Comparison of ENCODE assay signal across 10 cellular contexts in genomic region chr11:105046898-105047579, GRCh38. TPM values are rescaled to one million over a fixed set of nuclear protein-coding genes. Genes with fewer than 3 reads are reported as not detected.
A peak's percentile ranks its signal among the peaks of the same experiment; 100 is the strongest.
DNase-seq lines count a peak whose midpoint lies in the region; ATAC-seq, FAIRE-seq and TF ChIP-seq lines count a peak whose summit lies in the region.
"Had no signal": no experiment of that assay in that cellular context is flagged by ENCODE, and none has a peak within 500 bp of the region (broad histone marks: within the 10 kb centered on the region; RNA-seq: fewer than 3 reads in every experiment).

No MANE protein-coding gene starts in this region.

- H3K4me1 Mint-ChIP-seq in activated CD4-positive, alpha-beta memory T cell treated with anti-CD3 and anti-CD28 coated beads, Interleukin-2, amount 10 ng/mL, durations not matched to agents 7 days and 5 days: peaks cover 37% of the 10 kb centered on the region
- H3K4me1 Mint-ChIP-seq in activated T-cell treated with anti-CD3 and anti-CD28 coated beads, Interleukin-2, amount 50 U/mL, for 24 hours (ENCODE audit: low read depth): peaks cover 49% of the 10 kb centered on the region

- H3K4me3 ChIP-seq in keratinocyte (ENCODE audit: control insufficient read depth in 2 of 3, extremely low read depth in 1 of 3, insufficient read depth in 2 of 3, low read depth in 1 of 3, low read length in 3 of 3) (peak overlapping the region in 1 of 3 experiments; percentile 20), tibial nerve (no peak overlapping the region)

- TF ChIP-seq POLR2A in tibial nerve (IDR thresholded peaks at IDR 0.05): no peak

- no peak overlapping the region for H3K9ac ChIP-seq in keratinocyte (ENCODE audit: control insufficient read depth, extremely low read depth, insufficient read depth, low read length)

- H2AFZ ChIP-seq in keratinocyte (ENCODE audit: control insufficient read depth, low read length): no peak overlapping the region

- H3K9me3 ChIP-seq in keratinocyte (ENCODE audit: control insufficient read depth, low read depth, low read length) (no peaks in the 10 kb centered on the region), tibial nerve (no peaks in the 10 kb centered on the region)

- no peaks in the 10 kb centered on the region for H3K27me3 ChIP-seq in keratinocyte (ENCODE audit: control insufficient read depth, extremely low read depth, insufficient read depth, low read length)
- H3K27me3 ChIP-seq in tibial nerve: no peaks in the 10 kb centered on the region

- dilution Hi-C loops in keratinocyte (cut with MboI; ENCODE audit: extremely low pct_ligation_motif_present, low sequenced_read_pairs): no loop called here

- no peaks in the 10 kb centered on the region for H3K79me2 ChIP-seq in keratinocyte (ENCODE audit: control insufficient read depth, insufficient read depth, low read length)

- peaks cover 26% of the 10 kb centered on the region for H3K36me3 Mint-ChIP-seq in activated CD4-positive, alpha-beta memory T cell treated with anti-CD3 and anti-CD28 coated beads, Interleukin-2, amount 10 ng/mL, durations not matched to agents 7 days and 5 days (ENCODE audit: low read depth)
- peaks cover 5% of the 10 kb centered on the region for H3K36me3 Mint-ChIP-seq in activated T-cell treated with anti-CD3 and anti-CD28 coated beads, Interleukin-2, amount 50 U/mL, for 24 hours (ENCODE audit: low read depth)

- no peak overlapping the region for H3K4me3 Mint-ChIP-seq in activated CD4-positive, alpha-beta memory T cell treated with anti-CD3 and anti-CD28 coated beads, Interleukin-2, amount 10 ng/mL, durations not matched to agents 7 days and 5 days
- H3K4me3 Mint-ChIP-seq in activated T-cell treated with anti-CD3 and anti-CD28 coated beads, Interleukin-2, amount 50 U/mL, for 24 hours: no peak overlapping the region

- peak; percentile 88 for FAIRE-seq in keratinocyte (lab: Jason Lieb, UNC)
- FAIRE-seq: A204.1 had no signal

- TF ChIP-seq EP300 in tibial nerve (IDR thresholded peaks at IDR 0.05): peak; percentile 25 to 62

- DNase-seq in NCI-H2029 (lab: John Stamatoyannopoulos, UW) (peak; percentile 6), NCI-H2029 treated with DMSO at 0.1 percent for 48 hours (lab: John Stamatoyannopoulos, UW) (no peak), amniotic stem cell (lab: John Stamatoyannopoulos, UW) (peak; percentile 92), keratinocyte (ENCODE audit: low read depth, low spot score) (no peak), tibial nerve (ENCODE audit: low spot score in 2 of 2) (no peak)
- DNase-seq in activated CD4-positive, alpha-beta memory T cell treated with anti-CD3 and anti-CD28 coated beads, Interleukin-2, amount 10 ng/mL, durations not matched to agents 7 days and 5 days: no peak
- DNase-seq in activated T-cell treated with anti-CD3 and anti-CD28 coated beads, Interleukin-2, amount 50 U/mL, for 24 hours: no peak
- DNase-seq: activated CD4-positive, alpha-beta T cell treated with anti-CD3 and anti-CD28 coated beads, Interleukin-2, amount 50 U/mL, for 48 hours had no signal

- no peaks in the 10 kb centered on the region for H4K20me1 ChIP-seq in keratinocyte (ENCODE audit: control insufficient read depth, extremely low read depth, insufficient read depth, low read length)

- POLR2A ChIA-PET in activated CD4-positive, alpha-beta memory T cell treated with anti-CD3 and anti-CD28 coated beads, Interleukin-2, amount 10 ng/mL, durations not matched to agents 7 days and 5 days (lab: Charles Lee): no interaction called here

- TF ChIP-seq CTCF in keratinocyte (optimal IDR thresholded peaks at IDR 0.05 in 1 of 3, IDR thresholded peaks at IDR 0.05 in 1 of 3, conservative IDR thresholded peaks at IDR 0.05 in 1 of 3; ENCODE audit: extremely low read depth in 1 of 3, insufficient read depth in 2 of 3, low read length in 3 of 3): no peak
- no peak for TF ChIP-seq CTCF in tibial nerve (IDR thresholded peaks at IDR 0.05)

- H3K4me1 ChIP-seq in keratinocyte (ENCODE audit: control insufficient read depth, extremely low read depth, insufficient read depth, low read length) (peaks cover 27% of the 10 kb centered on the region), tibial nerve (peaks cover 0 to 33% (median 5%) of the 10 kb centered on the region in 4 donors)

- no peaks in the 10 kb centered on the region for H3K9me3 Mint-ChIP-seq in activated CD4-positive, alpha-beta memory T cell treated with anti-CD3 and anti-CD28 coated beads, Interleukin-2, amount 10 ng/mL, durations not matched to agents 7 days and 5 days
- H3K9me3 Mint-ChIP-seq in activated T-cell treated with anti-CD3 and anti-CD28 coated beads, Interleukin-2, amount 50 U/mL, for 24 hours: no peaks in the 10 kb centered on the region

- H3K27me3 Mint-ChIP-seq in activated CD4-positive, alpha-beta memory T cell treated with anti-CD3 and anti-CD28 coated beads, Interleukin-2, amount 10 ng/mL, durations not matched to agents 7 days and 5 days: no peaks in the 10 kb centered on the region
- H3K27me3 Mint-ChIP-seq in activated T-cell treated with anti-CD3 and anti-CD28 coated beads, Interleukin-2, amount 50 U/mL, for 24 hours: no peaks in the 10 kb centered on the region

- ATAC-seq in HG03139 (IDR thresholded peaks at IDR 0.05; ENCODE audit: unreplicated experiment): no peak

- H3K9me1 ChIP-seq in keratinocyte (ENCODE audit: control insufficient read depth, extremely low read depth, insufficient read depth, low read length): no peaks in the 10 kb centered on the region

- CTCF ChIA-PET in activated CD4-positive, alpha-beta memory T cell treated with anti-CD3 and anti-CD28 coated beads, Interleukin-2, amount 10 ng/mL, durations not matched to agents 7 days and 5 days (lab: Charles Lee): no interaction called here

- H3K27ac ChIP-seq in keratinocyte (ENCODE audit: control insufficient read depth, insufficient read depth, low read length) (no peak overlapping the region), tibial nerve (no peak overlapping the region)

- H3K4me2 ChIP-seq in keratinocyte (ENCODE audit: control insufficient read depth, extremely low read depth, insufficient read depth, low read depth, low read length): peak overlapping the region; percentile 49

- H3K27ac Mint-ChIP-seq in activated CD4-positive, alpha-beta memory T cell treated with anti-CD3 and anti-CD28 coated beads, Interleukin-2, amount 10 ng/mL, durations not matched to agents 7 days and 5 days: no peak overlapping the region
- H3K27ac Mint-ChIP-seq in activated T-cell treated with anti-CD3 and anti-CD28 coated beads, Interleukin-2, amount 50 U/mL, for 24 hours: no peak overlapping the region

- H3K36me3 ChIP-seq in keratinocyte (ENCODE audit: control insufficient read depth in 2 of 2, extremely low read depth in 1 of 2, insufficient read depth in 2 of 2, low read length in 2 of 2) (no peaks in the 10 kb centered on the region), tibial nerve (no peaks in the 10 kb centered on the region)

- 39 to 66% methylated on average over 8 of the region's 8 CpGs for whole genome bisulfite sequencing in tibial nerve, 2 donors

RNA-seq across cellular contexts. Expression of gene CARD16, which starts 1.9 kb away (rescaled TPM):
- polyA plus RNA-seq in keratinocyte: 11.9 to 16.6 TPM (median 13.4 TPM) in 3 replicates
- polyA plus RNA-seq in keratinocyte (2011; ENCODE audit: low read depth): 0.86 TPM
- 16.0 and 23.4 TPM in 2 replicates for polyA plus RNA-seq in keratinocyte (2011; cell fraction: cytosol; rRNA removed)
- 5.0 and 7.2 TPM in 2 replicates for polyA plus RNA-seq in keratinocyte (2011; cell fraction: nucleus; rRNA removed)
- polyA plus RNA-seq in keratinocyte (2012; ENCODE audit: low replicate concordance): 3.2 and 14.3 TPM in 2 replicates
- 2.1 to 5.2 TPM in 2 of 3 replicates, not detected in the other for polyA minus RNA-seq in keratinocyte
- 3.5 TPM for polyA minus RNA-seq in keratinocyte (2011; cell fraction: cytosol; rRNA and poly(A)+ RNA removed)
- polyA minus RNA-seq in keratinocyte (2011; cell fraction: nucleus; rRNA and poly(A)+ RNA removed): 0.84 and 1.9 TPM in 2 replicates
- total RNA-seq in tibial nerve: 10 to 100 TPM in 3 of 4 donors, 1 to 10 TPM in 1; 1.5 to 21.6 (median 17.1) TPM
- total RNA-seq in activated CD4-positive, alpha-beta memory T cell treated with anti-CD3 and anti-CD28 coated beads, Interleukin-2, amount 10 ng/mL, durations not matched to agents 7 days and 5 days: 100 to 1,000 TPM in 1 of 2 experiments, 10 to 100 TPM in 1; 98.1 to 101 TPM

RNA-seq across cellular contexts. Expression of gene CASP1, which starts 12.1 kb away (rescaled TPM):
- 30.7 to 69.1 TPM (median 56.0 TPM) in 3 replicates for polyA plus RNA-seq in keratinocyte
- 122 TPM for polyA plus RNA-seq in keratinocyte (2011; ENCODE audit: low read depth)
- polyA plus RNA-seq in keratinocyte (2011; cell fraction: cytosol; rRNA removed): 43.6 and 54.5 TPM in 2 replicates
- polyA plus RNA-seq in keratinocyte (2011; cell fraction: nucleus; rRNA removed): 43.5 and 50.7 TPM in 2 replicates
- 68.6 and 117 TPM in 2 replicates for polyA plus RNA-seq in keratinocyte (2012; ENCODE audit: low replicate concordance)
- 1.2 to 38.5 TPM (median 23.0 TPM) in 3 replicates for polyA minus RNA-seq in keratinocyte
- 27.4 TPM for polyA minus RNA-seq in keratinocyte (2011; cell fraction: cytosol; rRNA and poly(A)+ RNA removed)
- 13.1 and 18.5 TPM in 2 replicates for polyA minus RNA-seq in keratinocyte (2011; cell fraction: nucleus; rRNA and poly(A)+ RNA removed)
- total RNA-seq in tibial nerve: 10 to 100 TPM in 1 of 4 donors, 1 to 10 TPM in 3; 8.5 to 15.0 (median 8.9) TPM
- 100 to 1,000 TPM; 130 to 132 TPM for total RNA-seq in activated CD4-positive, alpha-beta memory T cell treated with anti-CD3 and anti-CD28 coated beads, Interleukin-2, amount 10 ng/mL, durations not matched to agents 7 days and 5 days

RNA-seq across cellular contexts. Expression of gene CASP5, which starts 24.1 kb away (rescaled TPM):
- polyA plus RNA-seq in keratinocyte: 0.15 TPM in 1 of 3 replicates, not detected in the others
- polyA plus RNA-seq in keratinocyte (2011; ENCODE audit: low read depth): not detected
- polyA plus RNA-seq in keratinocyte (2011; cell fraction: cytosol; rRNA removed): not detected in 2 replicates
- 0.51 and 0.87 TPM in 2 replicates for polyA plus RNA-seq in keratinocyte (2011; cell fraction: nucleus; rRNA removed)
- polyA plus RNA-seq in keratinocyte (2012; ENCODE audit: low replicate concordance): 0.39 TPM in 1 of 2 replicates, not detected in the other
- polyA minus RNA-seq in keratinocyte: not detected in 3 replicates
- polyA minus RNA-seq in keratinocyte (2011; cell fraction: cytosol; rRNA and poly(A)+ RNA removed): not detected
- polyA minus RNA-seq in keratinocyte (2011; cell fraction: nucleus; rRNA and poly(A)+ RNA removed): not detected in 2 replicates
- total RNA-seq in tibial nerve: under 1 TPM in 1 of 4 donors, not detected in 3; 0.30 TPM
- total RNA-seq in activated CD4-positive, alpha-beta memory T cell treated with anti-CD3 and anti-CD28 coated beads, Interleukin-2, amount 10 ng/mL, durations not matched to agents 7 days and 5 days: under 1 TPM in 1 of 2 experiments, not detected in 1; 0.30 TPM

Comparison
In these comparisons a context has a peak if more than half of its experiments do, and no peak if none do; other contexts are left out.
1. DNase-seq: peak in NCI-H2029 (single experiment) and amniotic stem cell (single experiment); none in NCI-H2029 treated with DMSO at 0.1 percent for 48 hours (single experiment), keratinocyte (single experiment), tibial nerve (0 of 2), activated CD4-positive, alpha-beta memory T cell treated with anti-CD3 and anti-CD28 coated beads, Interleukin-2, amount 10 ng/mL, durations not matched to agents 7 days and 5 days (single experiment) and activated T-cell treated with anti-CD3 and anti-CD28 coated beads, Interleukin-2, amount 50 U/mL, for 24 hours (single experiment).
2. RNA of gene CARD16, which starts 1.9 kb away (total RNA-seq): 98.1 to 101 TPM in activated CD4-positive, alpha-beta memory T cell treated with anti-CD3 and anti-CD28 coated beads, Interleukin-2, amount 10 ng/mL, durations not matched to agents 7 days and 5 days; 1.5 to 21.6 TPM in tibial nerve; every median in the first group is over 4 times any median in the second.
3. RNA of gene CASP1, which starts 12.1 kb away (total RNA-seq): 130 to 132 TPM in activated CD4-positive, alpha-beta memory T cell treated with anti-CD3 and anti-CD28 coated beads, Interleukin-2, amount 10 ng/mL, durations not matched to agents 7 days and 5 days; 8.5 to 15.0 TPM in tibial nerve; every median in the first group is over 4 times any median in the second.